Comparison of ENCODE assay signal across 8 cellular contexts in genomic region chr12:120536064-120536791, GRCh38. TPM values are rescaled to one million over a fixed set of nuclear protein-coding genes. Genes with fewer than 3 reads are reported as not detected.
DNase-seq lines count a peak whose midpoint lies in the region; ATAC-seq, FAIRE-seq and TF ChIP-seq lines count a peak whose summit lies in the region.

No MANE protein-coding gene starts in this region.

- H3K9me3 ChIP-seq in heart left ventricle: no peaks in the 10 kb centered on the region
- no peaks in the 10 kb centered on the region for H3K9me3 ChIP-seq in mesodermal cell (ENCODE audit: control insufficient read depth, low read length)

- peak overlapping the region; percentile 68 to 99 (median 94) for H3K4me3 ChIP-seq in heart left ventricle
- H3K4me3 ChIP-seq in astrocyte of the spinal cord (ENCODE audit: low read depth, low read length): peak overlapping the region; percentile 91
- H3K4me3 ChIP-seq in mesodermal cell (ENCODE audit: extremely low read depth, insufficient read depth, low read length, poor library complexity, severe bottlenecking): peak overlapping the region; percentile 97
- H3K4me3 ChIP-seq in urinary bladder (ENCODE audit: low read depth, low read length): peak overlapping the region; percentile 85

- no peak for TF ChIP-seq POLR2A in heart left ventricle (IDR thresholded peaks at IDR 0.05)

- FAIRE-seq in frontal cortex (lab: Jason Lieb, UNC): no peak

- no peaks in the 10 kb centered on the region for H3K27me3 ChIP-seq in heart left ventricle

- DNase-seq in heart left ventricle (no peak), Right ventricle myocardium superior (no peak), astrocyte of the spinal cord (ENCODE audit: low read depth, low spot score) (no peak), NCI-H446 treated with DMSO at 0.1 percent for 48 hours (lab: John Stamatoyannopoulos, UW) (no peak), frontal cortex (ENCODE audit: low spot score in 2 of 2) (no peak)

- intact Hi-C loops in heart left ventricle (cut with DNase I): loop anchor here in 2 of 10 donors (5.0 kb wide), 2 partner anchors 39 to 46 kb away; partner anchors contain the start of genes DYNLL1 (in 1 of the 2) and POP5 (in 1 of the 2)
- intact Hi-C loops in Right ventricle myocardium superior (cut with DNase I): no loop called here

- ATAC-seq in heart left ventricle (no peak), Right ventricle myocardium superior (ENCODE audit: poor library complexity) (no peak), HG03442 (IDR thresholded peaks at IDR 0.05; ENCODE audit: unreplicated experiment) (no peak)

- peak overlapping the region in 11 of 12 donors; percentile 94 to 98 (median 97) for H3K27ac ChIP-seq in heart left ventricle
- no peak overlapping the region for H3K27ac ChIP-seq in mesodermal cell (ENCODE audit: low read depth, low read length, severe bottlenecking)
- no peak overlapping the region for H3K27ac ChIP-seq in urinary bladder (ENCODE audit: low read depth)

- TF ChIP-seq CTCF in heart left ventricle (IDR thresholded peaks at IDR 0.05) (no peak), astrocyte of the spinal cord (IDR thresholded peaks at IDR 0.05; ENCODE audit: low read depth, low read length) (no peak)

- WGBS in heart left ventricle, 4 donors: 37 to 41% (median 38%) methylated on average over 13 of the region's 13 CpGs
- 93% methylated on average over 8 to 10 of the region's 13 CpGs for WGBS in mesodermal cell (ENCODE audit: insufficient coverage in 2 of 2), 2 experiments
- WGBS in urinary bladder: 59% methylated on average over 13 of the region's 13 CpGs

- in situ Hi-C loops in astrocyte of the spinal cord (cut with HindIII; ENCODE audit: low sequenced_read_pairs): no loop called here

- peaks cover 21 to 62% (median 58%) of the 10 kb centered on the region in 12 donors for H3K4me1 ChIP-seq in heart left ventricle
- peaks cover 8% of the 10 kb centered on the region for H3K4me1 ChIP-seq in mesodermal cell (ENCODE audit: control insufficient read depth, insufficient read depth, low read length, poor library complexity, severe bottlenecking)
- H3K4me1 ChIP-seq in urinary bladder (ENCODE audit: insufficient read depth): peaks cover 8% of the 10 kb centered on the region

- peaks cover 0 to 17% (median 0%) of the 10 kb centered on the region in 9 donors for H3K36me3 ChIP-seq in heart left ventricle
- H3K36me3 ChIP-seq in mesodermal cell (ENCODE audit: control insufficient read depth, insufficient read depth, low read length): peaks cover 52% of the 10 kb centered on the region
- H3K36me3 ChIP-seq in urinary bladder (ENCODE audit: insufficient read depth): no peaks in the 10 kb centered on the region

RNA-seq across cellular contexts. Expression of gene RNF10, which starts 2.1 kb away (rescaled TPM):
- total RNA-seq in heart left ventricle (100 to 1,000 TPM; 165 to 363 (median 278) TPM), Right ventricle myocardium superior (242 TPM), urinary bladder (86.6 TPM), frontal cortex (119 TPM)
- polyA plus RNA-seq in heart left ventricle (100 to 1,000 TPM; 247 to 490 TPM), urinary bladder (98.4 TPM)
- polyA plus RNA-seq in mesodermal cell (2013, experiment 1 of 2): 119 TPM
- polyA plus RNA-seq in mesodermal cell (2013, experiment 2 of 2): 116 TPM

RNA-seq across cellular contexts. Expression of gene COQ5, which starts 7.3 kb away (rescaled TPM):
- total RNA-seq in heart left ventricle (10 to 100 TPM; 27.9 to 46.5 (median 36.7) TPM), Right ventricle myocardium superior (44.0 TPM), urinary bladder (26.8 TPM), frontal cortex (25.3 TPM)
- polyA plus RNA-seq in heart left ventricle (10 to 100 TPM; 29.2 to 48.9 TPM), urinary bladder (25.0 TPM)
- polyA plus RNA-seq in mesodermal cell (2013, experiment 1 of 2): 54.7 TPM
- polyA plus RNA-seq in mesodermal cell (2013, experiment 2 of 2): 54.7 TPM

RNA-seq across cellular contexts. Expression of gene DYNLL1, which starts 40.3 kb away (rescaled TPM):
- total RNA-seq in heart left ventricle (100 to 1,000 TPM in 8 of 9 donors, 10 to 100 TPM in 1; 92.2 to 269 (median 120) TPM), Right ventricle myocardium superior (154 TPM), urinary bladder (247 TPM), frontal cortex (279 TPM)
- polyA plus RNA-seq in heart left ventricle (100 to 1,000 TPM; 164 to 320 TPM), urinary bladder (458 TPM)
- 450 TPM for polyA plus RNA-seq in mesodermal cell (2013, experiment 1 of 2)
- polyA plus RNA-seq in mesodermal cell (2013, experiment 2 of 2): 452 TPM

RNA-seq across cellular contexts. Expression of gene POP5, which starts 45.0 kb away (rescaled TPM):
- total RNA-seq in heart left ventricle (10 to 100 TPM; 20.6 to 46.6 (median 36.3) TPM), Right ventricle myocardium superior (40.9 TPM), urinary bladder (25.4 TPM), frontal cortex (27.3 TPM)
- polyA plus RNA-seq in heart left ventricle (10 to 100 TPM; 30.9 to 55.8 TPM), urinary bladder (38.9 TPM)
- polyA plus RNA-seq in mesodermal cell (2013, experiment 1 of 2): 23.1 TPM
- polyA plus RNA-seq in mesodermal cell (2013, experiment 2 of 2): 20.9 TPM

Comparison
In these comparisons a context has a peak if more than half of its experiments do, and no peak if none do; other contexts are left out.
1. H3K27ac ChIP-seq: peak in heart left ventricle (11 of 12); none in mesodermal cell (single experiment) and urinary bladder (single experiment).
2. Peak in every context shown above with its lines, with median percentiles within 50 percentile points of each other: H3K4me3 ChIP-seq.